In the genomic region with DNA sequence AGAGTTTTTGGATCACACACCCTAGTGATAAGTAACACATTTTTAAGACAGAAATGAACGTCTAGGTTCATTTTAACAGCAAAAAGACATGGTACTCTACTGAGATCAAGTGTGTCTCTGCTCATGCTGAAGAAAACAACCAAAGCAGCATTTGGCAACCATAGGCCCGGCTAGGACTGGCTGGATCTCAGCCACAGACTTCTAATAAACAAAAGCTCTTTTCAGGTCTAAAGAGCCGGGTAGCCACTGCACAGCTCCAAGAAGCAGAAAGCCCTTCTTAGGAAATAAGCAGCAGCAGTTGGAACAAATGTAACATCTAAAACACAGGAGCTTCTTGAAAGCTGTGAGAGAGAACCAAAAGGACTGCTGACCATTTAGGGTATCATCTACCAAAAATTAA, we compare ENCODE assay signal across 10 cellular contexts. TPM values are rescaled to one million over a fixed set of nuclear protein-coding genes. Genes with fewer than 3 reads are reported as not detected.
A peak's percentile ranks its signal among the peaks of the same experiment; 100 is the strongest.
DNase-seq lines count a peak whose midpoint lies in the region; ATAC-seq, FAIRE-seq and TF ChIP-seq lines count a peak whose summit lies in the region.
"Had no signal": no experiment of that assay in that cellular context is flagged by ENCODE, and none has a peak within 500 bp of the region (broad histone marks: within the 10 kb centered on the region; RNA-seq: fewer than 3 reads in every experiment).

No MANE protein-coding gene starts in this region.

- no peak for TF ChIP-seq CTCF in activated CD8-positive, alpha-beta T cell treated with anti-CD3 and anti-CD28 coated beads for 36 hours (IDR thresholded peaks at IDR 0.05)
- no peak for TF ChIP-seq CTCF in glutamatergic neuron (IDR thresholded peaks at IDR 0.05; ENCODE audit: partially characterized antibody, unreplicated experiment)

- no peak overlapping the region for H2BK120ac ChIP-seq in neuronal stem cell (ENCODE audit: low read depth, low read length)

- no peak overlapping the region for H3K27ac ChIP-seq in neuronal stem cell (replicated peaks; ENCODE audit: low read length)
- H3K27ac ChIP-seq: A549 had no signal

- H3K9me3 Mint-ChIP-seq in activated CD8-positive, alpha-beta T cell treated with anti-CD3 and anti-CD28 coated beads, Interleukin-2, amount 10 ng/mL, durations not matched to agents 7 days and 5 days (ENCODE audit: insufficient read depth): no peaks in the 10 kb centered on the region
- no peaks in the 10 kb centered on the region for H3K9me3 Mint-ChIP-seq in activated CD8-positive, alpha-beta T cell treated with anti-CD3 and anti-CD28 coated beads for 36 hours
- no peaks in the 10 kb centered on the region for H3K9me3 Mint-ChIP-seq in glutamatergic neuron (ENCODE audit: unreplicated experiment)
- H3K9me3 Mint-ChIP-seq: activated naive CD4-positive, alpha-beta T cell treated with anti-CD3 and anti-CD28 coated beads, Interleukin-2, amount 10 ng/mL, durations not matched to agents 7 days and 5 days had no signal

- H3K36me3 ChIP-seq in neuronal stem cell (replicated peaks in 1 of 2; ENCODE audit: control insufficient read depth in 2 of 2, insufficient read depth in 2 of 2, low read length in 2 of 2): peaks cover 3 to 38% of the 10 kb centered on the region in 2 donors

- no peak overlapping the region for H2BK5ac ChIP-seq in neuronal stem cell (ENCODE audit: low read length)

- no peak for ATAC-seq in activated CD8-positive, alpha-beta T cell treated with anti-CD3 and anti-CD28 coated beads, Interleukin-2, amount 10 ng/mL, durations not matched to agents 7 days and 5 days
- ATAC-seq in activated CD8-positive, alpha-beta T cell treated with anti-CD3 and anti-CD28 coated beads for 36 hours: no peak
- no peak for ATAC-seq in HG02852 (IDR thresholded peaks at IDR 0.05; ENCODE audit: unreplicated experiment)

- no peak overlapping the region for H3K23ac ChIP-seq in neuronal stem cell (ENCODE audit: low read depth, low read length, poor library complexity)

- CTCF ChIA-PET in activated CD8-positive, alpha-beta T cell treated with anti-CD3 and anti-CD28 coated beads, Interleukin-2, amount 10 ng/mL, durations not matched to agents 7 days and 5 days (lab: Charles Lee): interaction anchor here (0.7 to 4.8 kb wide), 18 partner anchors 8 to 561 kb away, joined by 3 to 40 read pairs (median 4); a partner anchor contains a TSS
- CTCF ChIA-PET in activated CD8-positive, alpha-beta T cell treated with anti-CD3 and anti-CD28 coated beads for 36 hours (lab: Charles Lee): interaction anchor here (0.6 to 3.4 kb wide), 21 partner anchors 10 to 144 kb away, joined by 3 to 28 read pairs (median 4); no protein-coding TSS in a partner anchor

- no peak overlapping the region for H4K8ac ChIP-seq in neuronal stem cell (ENCODE audit: low read depth, low read length)

- POLR2A ChIA-PET in activated CD8-positive, alpha-beta T cell treated with anti-CD3 and anti-CD28 coated beads, Interleukin-2, amount 10 ng/mL, durations not matched to agents 7 days and 5 days (lab: Charles Lee): no interaction called here
- POLR2A ChIA-PET in activated CD8-positive, alpha-beta T cell treated with anti-CD3 and anti-CD28 coated beads for 36 hours (lab: Charles Lee): interaction anchor here (1.0 kb wide), 1 partner anchor 20 kb away, joined by 3 read pairs; no protein-coding TSS in a partner anchor

- H4K91ac ChIP-seq in neuronal stem cell (ENCODE audit: low read depth, low read length, poor library complexity): no peak overlapping the region

- H3K4me1 ChIP-seq in neuronal stem cell (ENCODE audit: control insufficient read depth in 2 of 2, insufficient read depth in 1 of 2, low read depth in 1 of 2, low read length in 2 of 2): peaks cover 11 to 34% of the 10 kb centered on the region in 2 donors

- H3K4me1 Mint-ChIP-seq in activated CD8-positive, alpha-beta T cell treated with anti-CD3 and anti-CD28 coated beads, Interleukin-2, amount 10 ng/mL, durations not matched to agents 7 days and 5 days (ENCODE audit: low read depth): peaks cover 24% of the 10 kb centered on the region
- H3K4me1 Mint-ChIP-seq in activated CD8-positive, alpha-beta T cell treated with anti-CD3 and anti-CD28 coated beads for 36 hours (ENCODE audit: low read depth): peaks cover 35% of the 10 kb centered on the region
- peaks cover 34% of the 10 kb centered on the region for H3K4me1 Mint-ChIP-seq in glutamatergic neuron (ENCODE audit: low read depth, unreplicated experiment)

- intact Hi-C loops in activated CD8-positive, alpha-beta T cell treated with anti-CD3 and anti-CD28 coated beads for 36 hours (cut with micrococcal nuclease): no loop called here

- no peak overlapping the region for H3K4me3 Mint-ChIP-seq in activated CD8-positive, alpha-beta T cell treated with anti-CD3 and anti-CD28 coated beads, Interleukin-2, amount 10 ng/mL, durations not matched to agents 7 days and 5 days
- no peak overlapping the region for H3K4me3 Mint-ChIP-seq in activated CD8-positive, alpha-beta T cell treated with anti-CD3 and anti-CD28 coated beads for 36 hours
- H3K4me3 Mint-ChIP-seq in glutamatergic neuron (ENCODE audit: unreplicated experiment): no peak overlapping the region
- H3K4me3 Mint-ChIP-seq: activated naive CD4-positive, alpha-beta T cell treated with anti-CD3 and anti-CD28 coated beads, Interleukin-2, amount 10 ng/mL, durations not matched to agents 7 days and 5 days had no signal

- FAIRE-seq in frontal cortex (lab: Jason Lieb, UNC) (peak; percentile 37), urothelium cell line (lab: Jason Lieb, UNC) (peak; percentile 9)
- FAIRE-seq: A549 had no signal

- H2BK15ac ChIP-seq in neuronal stem cell (ENCODE audit: low read length): no peak overlapping the region

- H3K9me3 ChIP-seq in neuronal stem cell (replicated peaks in 1 of 2; ENCODE audit: control insufficient read depth in 2 of 2, insufficient read depth in 1 of 2, low read depth in 1 of 2, low read length in 2 of 2): peaks cover 0 to 8% of the 10 kb centered on the region in 2 donors
- H3K9me3 ChIP-seq: A549 had no signal

- no peak for DNase-seq in activated CD8-positive, alpha-beta T cell treated with anti-CD3 and anti-CD28 coated beads, Interleukin-2, amount 10 ng/mL, durations not matched to agents 7 days and 5 days
- DNase-seq in activated CD8-positive, alpha-beta T cell treated with anti-CD3 and anti-CD28 coated beads for 36 hours: no peak
- DNase-seq in frontal cortex (ENCODE audit: low spot score in 2 of 2) (peak in 1 of 2 donors; percentile 17), neuronal stem cell (ENCODE audit: low spot score) (no peak), urothelium cell line (ENCODE audit: low spot score) (no peak), glutamatergic neuron (no peak), LoVo (ENCODE audit: low spot score) (no peak)

- H3K4me3 ChIP-seq in neuronal stem cell (ENCODE audit: low read length in 2 of 2): no peak overlapping the region
- H3K4me3 ChIP-seq: A549 had no signal

- no CpG with 5 or more reads among the region's 3 CpGs for WGBS in neuronal stem cell (ENCODE audit: extremely low coverage in 2 of 2, insufficient read length in 2 of 2, insufficient replicate concordance in 1 of 2), 2 donors

- H2AFZ ChIP-seq in neuronal stem cell (ENCODE audit: low read length): peak overlapping the region; percentile 14

- no peaks in the 10 kb centered on the region for H3K27me3 ChIP-seq in neuronal stem cell (ENCODE audit: control insufficient read depth in 3 of 3, insufficient read depth in 3 of 3, low read depth in 1 of 3, low read length in 3 of 3)

- H3K4me2 ChIP-seq in neuronal stem cell (ENCODE audit: insufficient read depth, low read length, poor library complexity, severe bottlenecking): no peak overlapping the region
- H3K4me2 ChIP-seq: A549 had no signal

- H3K79me1 ChIP-seq in neuronal stem cell (ENCODE audit: low read depth, low read length): no peaks in the 10 kb centered on the region

- no peak overlapping the region for H3K18ac ChIP-seq in neuronal stem cell (ENCODE audit: low read length)

- H3K14ac ChIP-seq in neuronal stem cell (ENCODE audit: low read length): no peak overlapping the region

- H3K27ac Mint-ChIP-seq in activated CD8-positive, alpha-beta T cell treated with anti-CD3 and anti-CD28 coated beads, Interleukin-2, amount 10 ng/mL, durations not matched to agents 7 days and 5 days: peak overlapping the region; percentile 30
- no peak overlapping the region for H3K27ac Mint-ChIP-seq in activated CD8-positive, alpha-beta T cell treated with anti-CD3 and anti-CD28 coated beads for 36 hours
- H3K27ac Mint-ChIP-seq in glutamatergic neuron (ENCODE audit: unreplicated experiment): no peak overlapping the region
- H3K27ac Mint-ChIP-seq: activated naive CD4-positive, alpha-beta T cell treated with anti-CD3 and anti-CD28 coated beads, Interleukin-2, amount 10 ng/mL, durations not matched to agents 7 days and 5 days had no signal

- H3K36me3 Mint-ChIP-seq in activated CD8-positive, alpha-beta T cell treated with anti-CD3 and anti-CD28 coated beads, Interleukin-2, amount 10 ng/mL, durations not matched to agents 7 days and 5 days (ENCODE audit: low read depth): peaks cover 27% of the 10 kb centered on the region
- H3K36me3 Mint-ChIP-seq in activated CD8-positive, alpha-beta T cell treated with anti-CD3 and anti-CD28 coated beads for 36 hours (ENCODE audit: low read depth): peaks cover 20% of the 10 kb centered on the region
- H3K36me3 Mint-ChIP-seq in glutamatergic neuron (ENCODE audit: unreplicated experiment): no peaks in the 10 kb centered on the region

- no peak overlapping the region for H2BK12ac ChIP-seq in neuronal stem cell (ENCODE audit: low read length)

- no peak overlapping the region for H3K4ac ChIP-seq in neuronal stem cell (ENCODE audit: low read length)

- no peak overlapping the region for H2AK5ac ChIP-seq in neuronal stem cell (ENCODE audit: low read depth, low read length)

- H3K27me3 Mint-ChIP-seq in activated CD8-positive, alpha-beta T cell treated with anti-CD3 and anti-CD28 coated beads, Interleukin-2, amount 10 ng/mL, durations not matched to agents 7 days and 5 days (ENCODE audit: low read depth): no peaks in the 10 kb centered on the region
- H3K27me3 Mint-ChIP-seq in activated CD8-positive, alpha-beta T cell treated with anti-CD3 and anti-CD28 coated beads for 36 hours: no peaks in the 10 kb centered on the region
- H3K27me3 Mint-ChIP-seq in glutamatergic neuron (ENCODE audit: unreplicated experiment): no peaks in the 10 kb centered on the region
- H3K27me3 Mint-ChIP-seq: activated naive CD4-positive, alpha-beta T cell treated with anti-CD3 and anti-CD28 coated beads, Interleukin-2, amount 10 ng/mL, durations not matched to agents 7 days and 5 days had no signal

- H3K9ac ChIP-seq in neuronal stem cell (ENCODE audit: low read depth, low read length, poor library complexity): no peak overlapping the region

RNA-seq across cellular contexts. Expression of a gene that starts 37.7 kb away (rescaled TPM):
- 10 to 100 TPM; 78.7 to 84.1 TPM for total RNA-seq in activated CD8-positive, alpha-beta T cell treated with anti-CD3 and anti-CD28 coated beads, Interleukin-2, amount 10 ng/mL, durations not matched to agents 7 days and 5 days
- total RNA-seq in activated CD8-positive, alpha-beta T cell treated with anti-CD3 and anti-CD28 coated beads for 36 hours: 10 to 100 TPM; 87.7 to 89.1 TPM
- 39.1 TPM for total RNA-seq in frontal cortex
- 48.4 TPM for polyA plus RNA-seq in neuronal stem cell (2013, experiment 1 of 2)
- 48.6 TPM for polyA plus RNA-seq in neuronal stem cell (2013, experiment 2 of 2)
- total RNA-seq in glutamatergic neuron (ENCODE audit: unreplicated experiment): 66.6 TPM
